ENCODE assay signal across 1 cellular context in the genomic region with DNA sequence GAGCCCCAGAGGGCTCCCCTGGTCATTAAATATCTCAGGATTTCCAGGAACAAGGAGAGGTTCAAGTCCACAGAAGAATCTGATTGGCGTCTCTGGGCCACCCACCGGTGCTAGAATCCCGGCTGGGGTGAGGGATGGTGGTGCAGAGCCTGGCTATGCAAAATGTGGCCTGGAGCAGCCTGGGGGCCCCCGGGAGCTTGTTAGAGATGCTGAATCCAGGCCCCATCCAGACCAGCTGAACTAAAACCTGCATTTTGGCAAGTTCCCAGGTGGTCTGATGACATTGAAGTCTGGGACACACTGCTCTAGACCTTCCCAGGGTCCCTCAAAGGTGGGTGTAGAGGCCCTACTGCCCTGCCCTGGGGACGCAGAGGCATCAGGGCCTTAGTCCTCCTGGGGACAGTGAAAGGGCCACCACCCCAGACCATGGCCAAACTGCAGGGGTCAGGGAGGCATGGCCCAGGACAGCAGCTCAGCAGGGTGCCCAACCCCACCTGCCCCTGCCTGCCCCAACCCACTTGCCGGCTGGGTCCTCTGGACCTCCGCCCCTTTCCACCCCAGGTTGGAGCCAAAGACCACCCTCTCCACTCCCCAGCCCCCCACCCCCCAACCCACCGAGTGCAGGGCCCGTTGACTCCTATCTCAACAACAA.
TF ChIP-seq lines count a peak whose summit lies in the region.

No MANE protein-coding gene starts in this region.

TF ChIP-seq in HepG2, 621 proteins besides CTCF, POLR2A, EP300 and RAD21 (continued from another document):
- TF ChIP-seq, protein P1, sequence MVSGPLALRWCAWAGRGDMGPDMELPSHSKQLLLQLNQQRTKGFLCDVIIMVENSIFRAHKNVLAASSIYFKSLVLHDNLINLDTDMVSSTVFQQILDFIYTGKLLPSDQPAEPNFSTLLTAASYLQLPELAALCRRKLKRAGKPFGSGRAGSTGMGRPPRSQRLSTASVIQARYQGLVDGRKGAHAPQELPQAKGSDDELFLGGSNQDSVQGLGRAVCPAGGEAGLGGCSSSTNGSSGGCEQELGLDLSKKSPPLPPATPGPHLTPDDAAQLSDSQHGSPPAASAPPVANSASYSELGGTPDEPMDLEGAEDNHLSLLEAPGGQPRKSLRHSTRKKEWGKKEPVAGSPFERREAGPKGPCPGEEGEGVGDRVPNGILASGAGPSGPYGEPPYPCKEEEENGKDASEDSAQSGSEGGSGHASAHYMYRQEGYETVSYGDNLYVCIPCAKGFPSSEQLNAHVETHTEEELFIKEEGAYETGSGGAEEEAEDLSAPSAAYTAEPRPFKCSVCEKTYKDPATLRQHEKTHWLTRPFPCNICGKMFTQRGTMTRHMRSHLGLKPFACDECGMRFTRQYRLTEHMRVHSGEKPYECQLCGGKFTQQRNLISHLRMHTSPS (CRISPR knock-in tag; IDR thresholded peaks at IDR 0.05; ENCODE audit: low read depth), result no peak
- TF ChIP-seq ZNF709 (CRISPR knock-in tag; IDR thresholded peaks at IDR 0.05) (no peak), ZNF615 (CRISPR knock-in tag; IDR thresholded peaks at IDR 0.05; ENCODE audit: borderline replicate concordance) (no peak), SMAD9 (CRISPR knock-in tag; IDR thresholded peaks at IDR 0.05) (no peak), GATA4 (IDR thresholded peaks at IDR 0.05; ENCODE audit: borderline replicate concordance, low read depth) (no peak), KLF9 (CRISPR knock-in tag; IDR thresholded peaks at IDR 0.05; ENCODE audit: low read depth) (no peak), ZNF224 (CRISPR knock-in tag; IDR thresholded peaks at IDR 0.05) (no peak), ZNF543 (CRISPR knock-in tag; IDR thresholded peaks at IDR 0.05) (no peak)
- TF ChIP-seq, protein P2, sequence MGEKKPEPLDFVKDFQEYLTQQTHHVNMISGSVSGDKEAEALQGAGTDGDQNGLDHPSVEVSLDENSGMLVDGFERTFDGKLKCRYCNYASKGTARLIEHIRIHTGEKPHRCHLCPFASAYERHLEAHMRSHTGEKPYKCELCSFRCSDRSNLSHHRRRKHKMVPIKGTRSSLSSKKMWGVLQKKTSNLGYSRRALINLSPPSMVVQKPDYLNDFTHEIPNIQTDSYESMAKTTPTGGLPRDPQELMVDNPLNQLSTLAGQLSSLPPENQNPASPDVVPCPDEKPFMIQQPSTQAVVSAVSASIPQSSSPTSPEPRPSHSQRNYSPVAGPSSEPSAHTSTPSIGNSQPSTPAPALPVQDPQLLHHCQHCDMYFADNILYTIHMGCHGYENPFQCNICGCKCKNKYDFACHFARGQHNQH (CRISPR knock-in tag; IDR thresholded peaks at IDR 0.05), result no peak
- TF ChIP-seq, protein P3, sequence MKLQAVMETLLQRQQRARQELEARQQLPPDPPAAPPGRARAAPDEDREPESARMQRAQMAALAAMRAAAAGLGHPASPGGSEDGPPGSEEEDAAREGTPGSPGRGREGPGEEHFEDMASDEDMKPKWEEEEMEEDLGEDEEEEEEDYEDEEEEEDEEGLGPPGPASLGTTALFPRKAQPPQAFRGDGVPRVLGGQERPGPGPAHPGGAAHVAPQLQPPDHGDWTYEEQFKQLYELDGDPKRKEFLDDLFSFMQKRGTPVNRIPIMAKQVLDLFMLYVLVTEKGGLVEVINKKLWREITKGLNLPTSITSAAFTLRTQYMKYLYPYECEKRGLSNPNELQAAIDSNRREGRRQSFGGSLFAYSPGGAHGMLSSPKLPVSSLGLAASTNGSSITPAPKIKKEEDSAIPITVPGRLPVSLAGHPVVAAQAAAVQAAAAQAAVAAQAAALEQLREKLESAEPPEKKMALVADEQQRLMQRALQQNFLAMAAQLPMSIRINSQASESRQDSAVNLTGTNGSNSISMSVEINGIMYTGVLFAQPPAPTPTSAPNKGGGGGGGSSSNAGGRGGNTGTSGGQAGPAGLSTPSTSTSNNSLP (IDR thresholded peaks at IDR 0.05; ENCODE audit: low read depth, low read length), result no peak
TF ChIP-seq in HepG2: peak in this region for 0.
